8 cellular contexts compared by ENCODE assay signal in the genomic region with DNA sequence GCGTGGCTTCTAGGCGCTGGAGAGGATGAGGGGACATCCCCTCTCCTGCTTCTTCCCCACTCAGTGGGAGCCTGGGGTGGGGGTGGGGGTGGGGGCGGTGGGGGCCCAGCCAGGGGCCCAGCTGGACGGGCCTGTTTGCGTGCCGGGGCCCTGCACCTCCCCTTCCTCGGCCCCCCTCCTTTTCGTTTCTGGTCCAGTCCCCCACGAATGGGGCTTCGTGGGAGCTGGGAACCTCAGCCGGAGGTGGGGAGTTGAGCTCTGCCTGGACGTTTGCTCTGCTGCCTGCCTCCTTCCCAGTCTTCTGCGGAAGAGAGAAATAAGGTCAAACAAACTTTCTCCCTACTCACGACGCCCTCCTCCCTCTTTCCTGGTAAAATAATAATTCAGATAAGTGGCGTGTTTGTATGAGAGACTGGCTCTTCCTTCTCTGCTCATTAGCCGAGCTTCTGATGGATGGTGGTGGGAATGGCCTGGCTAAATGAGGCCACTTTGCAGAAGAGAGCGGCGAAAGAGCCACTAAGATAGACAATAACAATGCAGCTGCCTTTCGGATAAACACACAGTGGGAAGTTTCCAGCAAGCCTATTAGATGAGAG. TPM values are rescaled to one million over a fixed set of nuclear protein-coding genes. Genes with fewer than 3 reads are reported as not detected.
DNase-seq lines count a peak whose midpoint lies in the region; ATAC-seq, FAIRE-seq and TF ChIP-seq lines count a peak whose summit lies in the region.

No MANE protein-coding gene starts in this region.

- peak overlapping the region; percentile 88 for H3K56ac ChIP-seq in H1 (replicated peaks; ENCODE audit: insufficient read length, low read depth, low read length)

- H3K9me3 ChIP-seq in HUES6 (ENCODE audit: control insufficient read depth, insufficient read depth, low read depth, low read length) (no peaks in the 10 kb centered on the region), T-helper 17 cell (ENCODE audit: control insufficient read depth, low read length, poor library complexity, severe bottlenecking) (no peaks in the 10 kb centered on the region), H1 (ENCODE audit: insufficient read depth in 2 of 2, low read depth in 1 of 2, low read length in 1 of 2) (no peaks in the 10 kb centered on the region), testis (no peaks in the 10 kb centered on the region)

- peak overlapping the region; percentile 85 for H2BK120ac ChIP-seq in H1 (replicated peaks; ENCODE audit: low read depth, low read length)

- peak overlapping the region; percentile 99 for H3K18ac ChIP-seq in H1 (ENCODE audit: extremely low read depth, low read length)

- peak; percentile 10 for ATAC-seq in T-helper 17 cell
- ATAC-seq in memory B cell (ENCODE audit: low read depth) = no peak
- no peak for ATAC-seq in GM19455 (IDR thresholded peaks at IDR 0.05; ENCODE audit: unreplicated experiment)

- H3K27ac ChIP-seq in HUES6 (ENCODE audit: low read depth, low read length) (peak overlapping the region; percentile 89), H1 (ENCODE audit: low read depth, low read length) (peak overlapping the region; percentile 84), testis (peak overlapping the region; percentile 94 to 97)

- peak overlapping the region; percentile 76; the same call in 1 of the 2 replicates for H2BK20ac ChIP-seq in H1 (ENCODE audit: low read length)

- H3K27ac Mint-ChIP-seq in activated CD4-positive, alpha-beta T cell treated with anti-CD3 and anti-CD28 coated beads, Interleukin-2, amount 10 ng/mL, durations not matched to agents 7 days and 5 days = peak overlapping the region; percentile 96
- H3K27ac Mint-ChIP-seq in T-helper 17 cell = peak overlapping the region; percentile 94
- peak overlapping the region; percentile 85 for H3K27ac Mint-ChIP-seq in memory B cell

- FAIRE-seq in H1 (lab: Jason Lieb, UNC) = no peak

- CTCF ChIA-PET in activated CD4-positive, alpha-beta T cell treated with anti-CD3 and anti-CD28 coated beads, Interleukin-2, amount 10 ng/mL, durations not matched to agents 7 days and 5 days (lab: Charles Lee) = interaction anchor here (0.6 to 0.9 kb wide), 2 partner anchors 12 to 105 kb away, joined by 3 to 4 read pairs; no protein-coding TSS in a partner anchor
- CTCF ChIA-PET in H1 (lab: Charles Lee; ENCODE audit: partially characterized antibody) = interaction anchor here (1.1 to 1.9 kb wide), 2 partner anchors 15 to 26 kb away, joined by 4 to 5 read pairs; no protein-coding TSS in a partner anchor

- POLR2A ChIA-PET in activated CD4-positive, alpha-beta T cell treated with anti-CD3 and anti-CD28 coated beads, Interleukin-2, amount 10 ng/mL, durations not matched to agents 7 days and 5 days (lab: Charles Lee) = interaction anchor here (0.6 kb wide), 1 partner anchor 105 kb away, joined by 4 read pairs; no protein-coding TSS in a partner anchor
- POLR2A ChIA-PET in H1 (lab: Charles Lee; ENCODE audit: partially characterized antibody) = interaction anchor here (0.6 to 1.9 kb wide), 4 partner anchors 9 to 54 kb away, joined by 3 to 6 read pairs (median 3); no protein-coding TSS in a partner anchor

- H2BK12ac ChIP-seq in H1 (ENCODE audit: low read depth, low read length) = no peak overlapping the region

- no peak overlapping the region for H2AFZ ChIP-seq in H1 (ENCODE audit: low read length)

- 1% methylated on average over 19 of the region's 20 CpGs; no CpG with 5 or more reads in 1 of the 2 experiments for WGBS in H1 (ENCODE audit: extremely low coverage in 1 of 2, insufficient coverage in 1 of 2, insufficient read length in 1 of 2, insufficient replicate concordance in 2 of 2, low coverage in 1 of 2, low lambda C conversion rate in 2 of 2, missing lambda C conversion rate in 1 of 2), 2 experiments
- 0 to 2% methylated on average over 18 to 20 of the region's 20 CpGs for WGBS in testis, 2 donors

- TF ChIP-seq EP300 in H1 (IDR thresholded peaks at IDR 0.05; ENCODE audit: borderline replicate concordance in 1 of 2, low read depth in 2 of 2, low read length in 2 of 2) = no peak

- peaks cover 9 to 48% of the 10 kb centered on the region in 2 experiments for H3K79me2 ChIP-seq in H1 (ENCODE audit: control insufficient read depth in 1 of 2, insufficient read depth in 2 of 2, low read length in 2 of 2)

- no peaks in the 10 kb centered on the region for H3K9me3 Mint-ChIP-seq in activated CD4-positive, alpha-beta T cell treated with anti-CD3 and anti-CD28 coated beads, Interleukin-2, amount 10 ng/mL, durations not matched to agents 7 days and 5 days
- H3K9me3 Mint-ChIP-seq in memory B cell = no peaks in the 10 kb centered on the region

- no peaks in the 10 kb centered on the region for H4K20me1 ChIP-seq in H1 (replicated peaks in 1 of 2; ENCODE audit: control insufficient read depth in 1 of 2, insufficient read depth in 2 of 2, low read length in 2 of 2)

- H3K27me3 ChIP-seq in HUES6 (ENCODE audit: control insufficient read depth, insufficient read depth, low read length) (no peaks in the 10 kb centered on the region), H1 (replicated peaks in 1 of 4; ENCODE audit: control insufficient read depth in 3 of 4, extremely low read depth in 1 of 4, insufficient read depth in 3 of 4, low read length in 3 of 4) (no peaks in the 10 kb centered on the region), testis (no peaks in the 10 kb centered on the region)

- no peak for TF ChIP-seq RAD21 in H1 (IDR thresholded peaks at IDR 0.05 in 1 of 2, conservative IDR thresholded peaks at IDR 0.05 in 1 of 2; ENCODE audit: low read depth in 2 of 2, low read length in 2 of 2)

- H3K4me3 ChIP-seq in HUES6 (ENCODE audit: low read depth, low read length) (peak overlapping the region; percentile 97), H1 (ENCODE audit: extremely low read depth in 1 of 4, insufficient read depth in 2 of 4, low read depth in 3 of 4, low read length in 4 of 4) (peak overlapping the region; percentile 69 to 85 (median 83)), testis (peak overlapping the region; percentile 79 to 88)

- no peak overlapping the region for H3K23ac ChIP-seq in H1 (ENCODE audit: insufficient read length)

- H3K14ac ChIP-seq in H1 (ENCODE audit: insufficient read length) = peak overlapping the region; percentile 44

- no peaks in the 10 kb centered on the region for H3K27me3 Mint-ChIP-seq in activated CD4-positive, alpha-beta T cell treated with anti-CD3 and anti-CD28 coated beads, Interleukin-2, amount 10 ng/mL, durations not matched to agents 7 days and 5 days
- H3K27me3 Mint-ChIP-seq in T-helper 17 cell = no peaks in the 10 kb centered on the region
- no peaks in the 10 kb centered on the region for H3K27me3 Mint-ChIP-seq in memory B cell

- TF ChIP-seq POLR2A in H1 (IDR thresholded peaks at IDR 0.05; ENCODE audit: control extremely low read depth in 1 of 2, low read depth in 2 of 2, low read length in 2 of 2) (no peak), testis (IDR thresholded peaks at IDR 0.05) (no peak)

- H3K4me3 Mint-ChIP-seq in activated CD4-positive, alpha-beta T cell treated with anti-CD3 and anti-CD28 coated beads, Interleukin-2, amount 10 ng/mL, durations not matched to agents 7 days and 5 days = peak overlapping the region; percentile 82
- peak overlapping the region; percentile 95 for H3K4me3 Mint-ChIP-seq in T-helper 17 cell
- peak overlapping the region; percentile 93 for H3K4me3 Mint-ChIP-seq in memory B cell

- H3K4ac ChIP-seq in H1 (replicated peaks; ENCODE audit: insufficient read length, low read depth, low read length) = peak overlapping the region; percentile 93

- no peaks in the 10 kb centered on the region for H3K79me1 ChIP-seq in H1 (ENCODE audit: low read depth, low read length)

- H4K8ac ChIP-seq in H1 (ENCODE audit: extremely low read depth, insufficient read depth, low read length) = peak overlapping the region; percentile 92

- intact Hi-C loops in testis (cut with DNase I; ENCODE audit: low total_unique reads) = no loop called here

- peaks cover 4% of the 10 kb centered on the region; the same call in 1 of the 2 replicates for H3K23me2 ChIP-seq in H1 (ENCODE audit: low read depth, low read length)

- peak overlapping the region; percentile 65; the same call in 1 of the 2 replicates for H2BK15ac ChIP-seq in H1 (ENCODE audit: low read length)

- H3K36me3 ChIP-seq in HUES6 (ENCODE audit: control insufficient read depth, insufficient read depth, low read length) = peaks cover 27% of the 10 kb centered on the region
- H3K36me3 ChIP-seq in H1 (ENCODE audit: control insufficient read depth in 2 of 4, insufficient read depth in 4 of 4, low read length in 3 of 4) = peaks cover 0 to 44% (median 17%) of the 10 kb centered on the region in 4 experiments; a peak in 5 of 8 replicates
- H3K36me3 ChIP-seq in testis (ENCODE audit: low read depth, missing control alignments) = no peaks in the 10 kb centered on the region

- H4K91ac ChIP-seq in H1 (replicated peaks; ENCODE audit: insufficient read length, low read length) = peak overlapping the region; percentile 96

- H3K4me2 ChIP-seq in H1 (ENCODE audit: insufficient read depth in 1 of 2, low read depth in 2 of 2, low read length in 2 of 2) = peak overlapping the region; percentile 83 to 95

- H2AK5ac ChIP-seq in H1 (ENCODE audit: low read depth, low read length) = no peak overlapping the region

- peaks cover 22% of the 10 kb centered on the region for H3K4me1 ChIP-seq in HUES6 (ENCODE audit: control insufficient read depth, insufficient read depth, low read length)
- peaks cover 6 to 14% (median 11%) of the 10 kb centered on the region in 4 experiments for H3K4me1 ChIP-seq in H1 (replicated peaks in 1 of 4; ENCODE audit: control insufficient read depth in 3 of 4, insufficient read depth in 4 of 4, low read length in 3 of 4)
- peaks cover 21% of the 10 kb centered on the region for H3K4me1 ChIP-seq in testis

- H3K36me3 Mint-ChIP-seq in activated CD4-positive, alpha-beta T cell treated with anti-CD3 and anti-CD28 coated beads, Interleukin-2, amount 10 ng/mL, durations not matched to agents 7 days and 5 days (ENCODE audit: low read depth) = peaks cover 14% of the 10 kb centered on the region
- peaks cover 4% of the 10 kb centered on the region for H3K36me3 Mint-ChIP-seq in T-helper 17 cell (ENCODE audit: low read depth)
- H3K36me3 Mint-ChIP-seq in memory B cell = peaks cover 4% of the 10 kb centered on the region

- TF ChIP-seq CTCF in H1 (IDR thresholded peaks at IDR 0.05; ENCODE audit: control extremely low read depth in 1 of 3, insufficient read depth in 1 of 3, low read depth in 1 of 3, low read length in 3 of 3) = no peak
- TF ChIP-seq CTCF in testis (IDR thresholded peaks at IDR 0.05) = no peak

- H4K5ac ChIP-seq in H1 (ENCODE audit: insufficient read length, low read depth, low read length) = peak overlapping the region; percentile 100

- peak; percentile 12 for DNase-seq in activated CD4-positive, alpha-beta T cell treated with anti-CD3 and anti-CD28 coated beads, Interleukin-2, amount 10 ng/mL, durations not matched to agents 7 days and 5 days
- DNase-seq in activated CD4-positive, alpha-beta T cell treated with anti-CD3 and anti-CD28 coated beads for 4 hours = no peak
- no peak for DNase-seq in T-helper 17 cell
- DNase-seq in H1 (ENCODE audit: low read depth in 1 of 2, low spot score in 2 of 2) = no peak
- DNase-seq in memory B cell (ENCODE audit: low spot score in 2 of 2) = no peak
- DNase-seq in testis = peak; percentile 56

- peak overlapping the region; percentile 78 for H3K9ac ChIP-seq in HUES6 (ENCODE audit: low read length)
- H3K9ac ChIP-seq in H1 (replicated peaks in 1 of 4; ENCODE audit: extremely low read depth in 1 of 4, low read depth in 3 of 4, low read length in 3 of 4) = peak overlapping the region; percentile 65 to 88 (median 83)

- peaks cover 34% of the 10 kb centered on the region for H3K4me1 Mint-ChIP-seq in activated CD4-positive, alpha-beta T cell treated with anti-CD3 and anti-CD28 coated beads, Interleukin-2, amount 10 ng/mL, durations not matched to agents 7 days and 5 days
- H3K4me1 Mint-ChIP-seq in T-helper 17 cell (peaks cover 18% of the 10 kb centered on the region), memory B cell (peaks cover 27% of the 10 kb centered on the region)

- H2BK5ac ChIP-seq in H1 (ENCODE audit: low read depth, low read length) = peak overlapping the region; percentile 93

RNA-seq across cellular contexts. Expression of a gene that starts 0.8 kb away (rescaled TPM):
- total RNA-seq in activated CD4-positive, alpha-beta T cell treated with anti-CD3 and anti-CD28 coated beads, Interleukin-2, amount 10 ng/mL, durations not matched to agents 7 days and 5 days = 10 to 100 TPM; 34.5 to 36.5 TPM
- total RNA-seq in T-helper 17 cell = 10 to 100 TPM; 19.0 to 25.2 TPM
- total RNA-seq in H1 (2021; fragmentation: NEBNext Ultra II Directional; extraction: Animal tissue kit (Norgen Biotek cat#: 25700)) = 184 and 197 TPM in 2 replicates
- 106 and 125 TPM in 2 replicates for polyA plus RNA-seq in H1 (2011; rRNA removed)
- polyA plus RNA-seq in H1 (2011; cell fraction: cytosol; rRNA removed) = 153 TPM
- polyA plus RNA-seq in H1 (2011; cell fraction: nucleus; rRNA removed) = 79.8 TPM
- 146 to 179 TPM (median 156 TPM) in 4 replicates for polyA plus RNA-seq in H1 (2012, experiment 1 of 2)
- 33.2 TPM for polyA plus RNA-seq in H1 (2012, experiment 2 of 2)
- 117 TPM for polyA plus RNA-seq in H1 (2013, experiment 1 of 2)
- polyA plus RNA-seq in H1 (2013, experiment 2 of 2) = 125 TPM
- 124 and 135 TPM in 2 replicates for polyA minus RNA-seq in H1 (2011; rRNA and poly(A)+ RNA removed)
- 72.2 TPM for polyA minus RNA-seq in H1 (2011; cell fraction: cytosol; rRNA and poly(A)+ RNA removed)
- polyA minus RNA-seq in H1 (2011; cell fraction: nucleus; rRNA and poly(A)+ RNA removed) = 120 TPM
- 10 to 100 TPM; 58.5 to 84.6 TPM for total RNA-seq in testis
- polyA plus RNA-seq in testis (ENCODE audit: insufficient read depth, low read depth, low replicate concordance) = 77.0 TPM

Comparison
In these comparisons a context has a peak if more than half of its experiments do, and no peak if none do; other contexts are left out.
1. DNase-seq: peak in activated CD4-positive, alpha-beta T cell treated with anti-CD3 and anti-CD28 coated beads, Interleukin-2, amount 10 ng/mL, durations not matched to agents 7 days and 5 days (single experiment) and testis (single experiment); none in activated CD4-positive, alpha-beta T cell treated with anti-CD3 and anti-CD28 coated beads for 4 hours (0 of 2), T-helper 17 cell (0 of 3), H1 (0 of 2) and memory B cell (0 of 2).
2. Peak in every context shown above with its lines, with median percentiles within 50 percentile points of each other: H3K27ac Mint-ChIP-seq, H3K4me3 Mint-ChIP-seq, H3K27ac ChIP-seq and H3K4me3 ChIP-seq.